Comparison of ENCODE assay signal across 8 cellular contexts in the genomic region with DNA sequence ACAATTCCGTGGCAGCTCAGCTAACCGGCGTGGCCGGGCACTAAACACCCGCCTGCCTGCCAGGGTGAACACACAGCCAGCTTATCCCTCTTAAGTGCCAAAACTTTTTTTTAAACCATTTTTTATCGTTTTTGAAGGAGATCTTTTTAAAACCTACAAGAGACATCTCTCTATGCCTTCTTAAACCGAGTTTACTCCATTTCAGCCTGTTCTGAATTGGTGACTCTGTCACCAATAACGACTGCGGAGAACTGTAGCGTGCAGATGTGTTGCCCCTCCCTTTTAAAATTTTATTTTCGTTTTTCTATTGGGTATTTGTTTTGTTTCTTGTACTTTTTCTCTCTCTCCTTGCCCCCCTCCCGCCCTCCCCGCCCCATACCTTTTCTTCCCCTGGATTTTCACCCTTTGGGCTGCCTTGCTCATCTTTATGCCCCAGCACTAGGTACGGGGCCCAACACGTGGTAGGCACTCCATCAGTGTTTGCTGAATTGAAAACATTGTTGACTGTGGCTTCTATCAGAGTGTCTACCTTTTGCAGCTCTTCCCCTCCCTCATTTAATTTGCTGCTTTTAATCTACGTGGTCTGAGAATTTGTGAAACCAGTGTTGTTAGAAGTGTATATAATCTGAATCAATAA. TPM values are rescaled to one million over a fixed set of nuclear protein-coding genes. Genes with fewer than 3 reads are reported as not detected.
DNase-seq lines count a peak whose midpoint lies in the region; FAIRE-seq and TF ChIP-seq lines count a peak whose summit lies in the region.

No MANE protein-coding gene starts in this region.

- no peak for TF ChIP-seq CTCF in keratinocyte (optimal IDR thresholded peaks at IDR 0.05 in 1 of 3, IDR thresholded peaks at IDR 0.05 in 1 of 3, conservative IDR thresholded peaks at IDR 0.05 in 1 of 3; ENCODE audit: extremely low read depth in 1 of 3, insufficient read depth in 2 of 3, low read length in 3 of 3)

- H3K9ac ChIP-seq in HUES64 (ENCODE audit: low read depth, low read length) (peak overlapping the region; percentile 93), keratinocyte (ENCODE audit: control insufficient read depth, extremely low read depth, insufficient read depth, low read length) (peak overlapping the region; percentile 88), stomach smooth muscle (ENCODE audit: low read length in 2 of 2) (peak overlapping the region; percentile 84 to 92)

- H3K9me3 ChIP-seq in HUES64 (ENCODE audit: insufficient read depth, low read depth, low read length) (no peaks in the 10 kb centered on the region), keratinocyte (ENCODE audit: control insufficient read depth, low read depth, low read length) (no peaks in the 10 kb centered on the region), stomach smooth muscle (ENCODE audit: control insufficient read depth in 2 of 2, low read length in 2 of 2) (no peaks in the 10 kb centered on the region)

- H3K79me2 ChIP-seq in keratinocyte (ENCODE audit: control insufficient read depth, insufficient read depth, low read length): peaks cover 19% of the 10 kb centered on the region

- H3K4me3 Mint-ChIP-seq in activated naive CD8-positive, alpha-beta T cell treated with anti-CD3 and anti-CD28 coated beads for 36 hours: peak overlapping the region; percentile 100

- H3K4me1 Mint-ChIP-seq in activated naive CD8-positive, alpha-beta T cell treated with anti-CD3 and anti-CD28 coated beads for 36 hours: peaks cover 38% of the 10 kb centered on the region

- H3K27me3 ChIP-seq in HUES64 (ENCODE audit: insufficient read depth, low read length): peaks cover 24% of the 10 kb centered on the region
- H3K27me3 ChIP-seq in keratinocyte (ENCODE audit: control insufficient read depth, extremely low read depth, insufficient read depth, low read length): no peaks in the 10 kb centered on the region
- H3K27me3 ChIP-seq in stomach smooth muscle (ENCODE audit: control insufficient read depth in 1 of 2, insufficient read depth in 2 of 2, low read length in 2 of 2): no peaks in the 10 kb centered on the region

- H3K36me3 ChIP-seq in HUES64 (ENCODE audit: insufficient read depth, low read length) (no peaks in the 10 kb centered on the region), keratinocyte (ENCODE audit: control insufficient read depth in 2 of 2, extremely low read depth in 1 of 2, insufficient read depth in 2 of 2, low read length in 2 of 2) (no peaks in the 10 kb centered on the region), stomach smooth muscle (ENCODE audit: control insufficient read depth in 2 of 2, insufficient read depth in 2 of 2, low read length in 2 of 2) (peaks cover 4% of the 10 kb centered on the region in 2 donors)

- H4K20me1 ChIP-seq in keratinocyte (ENCODE audit: control insufficient read depth, extremely low read depth, insufficient read depth, low read length): no peaks in the 10 kb centered on the region

- WGBS in HUES64: 4% methylated on average over 13 of the region's 16 CpGs

- H3K27ac ChIP-seq in HUES64 (ENCODE audit: low read depth, low read length) (no peak overlapping the region), keratinocyte (ENCODE audit: control insufficient read depth, insufficient read depth, low read length) (peak overlapping the region; percentile 76), stomach smooth muscle (ENCODE audit: low read length) (peak overlapping the region; percentile 87)

- H2AFZ ChIP-seq in keratinocyte (ENCODE audit: control insufficient read depth, low read length): no peak overlapping the region

- peak overlapping the region; percentile 97 for H3K27ac Mint-ChIP-seq in activated naive CD8-positive, alpha-beta T cell treated with anti-CD3 and anti-CD28 coated beads for 36 hours

- H3K4me3 ChIP-seq in HUES64 (ENCODE audit: low read length): peak overlapping the region; percentile 98
- H3K4me3 ChIP-seq in keratinocyte (ENCODE audit: control insufficient read depth in 2 of 3, extremely low read depth in 1 of 3, insufficient read depth in 2 of 3, low read depth in 1 of 3, low read length in 3 of 3): peak overlapping the region; percentile 61 to 73 (median 71)
- H3K4me3 ChIP-seq in stomach smooth muscle (ENCODE audit: low read length in 2 of 2): peak overlapping the region; percentile 91 to 97

- peaks cover 3% of the 10 kb centered on the region for H3K27me3 Mint-ChIP-seq in activated naive CD8-positive, alpha-beta T cell treated with anti-CD3 and anti-CD28 coated beads for 36 hours

- dilution Hi-C loops in keratinocyte (cut with MboI; ENCODE audit: extremely low pct_ligation_motif_present, low sequenced_read_pairs): no loop called here

- no peak for DNase-seq in activated naive CD8-positive, alpha-beta T cell treated with anti-CD3 and anti-CD28 coated beads for 36 hours
- DNase-seq in keratinocyte (ENCODE audit: low read depth, low spot score) (no peak), NCI-H1417 (lab: John Stamatoyannopoulos, UW) (no peak), NCI-H2227 (lab: John Stamatoyannopoulos, UW; ENCODE audit: unreplicated experiment) (no peak), OCI-M1 (lab: John Stamatoyannopoulos, UW) (no peak), NCI-H1694 (lab: John Stamatoyannopoulos, UW) (no peak)

- no peak for FAIRE-seq in keratinocyte (lab: Jason Lieb, UNC)

- peak overlapping the region; percentile 89 for H3K4me2 ChIP-seq in keratinocyte (ENCODE audit: control insufficient read depth, extremely low read depth, insufficient read depth, low read depth, low read length)

- peaks cover 34% of the 10 kb centered on the region for H3K36me3 Mint-ChIP-seq in activated naive CD8-positive, alpha-beta T cell treated with anti-CD3 and anti-CD28 coated beads for 36 hours

- no peaks in the 10 kb centered on the region for H3K9me1 ChIP-seq in keratinocyte (ENCODE audit: control insufficient read depth, extremely low read depth, insufficient read depth, low read length)

- no peaks in the 10 kb centered on the region for H3K9me3 Mint-ChIP-seq in activated naive CD8-positive, alpha-beta T cell treated with anti-CD3 and anti-CD28 coated beads for 36 hours

- H3K4me1 ChIP-seq in HUES64 (ENCODE audit: insufficient read depth, low read length): peaks cover 33% of the 10 kb centered on the region
- peaks cover 35% of the 10 kb centered on the region for H3K4me1 ChIP-seq in keratinocyte (ENCODE audit: control insufficient read depth, extremely low read depth, insufficient read depth, low read length)
- H3K4me1 ChIP-seq in stomach smooth muscle (ENCODE audit: control insufficient read depth, insufficient read depth, low read length): peaks cover 27% of the 10 kb centered on the region

RNA-seq across cellular contexts. Expression of a gene that starts 1.5 kb away (rescaled TPM):
- 37.7 TPM for polyA plus RNA-seq in HUES64 (2013, experiment 1 of 2)
- polyA plus RNA-seq in HUES64 (2013, experiment 2 of 2): 40.1 TPM
- 10 to 100 TPM; 23.3 to 24.5 TPM for total RNA-seq in activated naive CD8-positive, alpha-beta T cell treated with anti-CD3 and anti-CD28 coated beads for 36 hours
- 4.9 to 6.8 TPM (median 5.7 TPM) in 3 replicates for polyA plus RNA-seq in keratinocyte
- polyA plus RNA-seq in keratinocyte (2011; ENCODE audit: low read depth): 1.8 TPM
- polyA plus RNA-seq in keratinocyte (2011; cell fraction: cytosol; rRNA removed): 3.5 and 4.4 TPM in 2 replicates
- 6.5 and 6.8 TPM in 2 replicates for polyA plus RNA-seq in keratinocyte (2011; cell fraction: nucleus; rRNA removed)
- 3.7 and 5.9 TPM in 2 replicates for polyA plus RNA-seq in keratinocyte (2012; ENCODE audit: low replicate concordance)
- 3.6 to 5.8 TPM (median 3.7 TPM) in 3 replicates for polyA minus RNA-seq in keratinocyte
- 8.1 TPM for polyA minus RNA-seq in keratinocyte (2011; cell fraction: cytosol; rRNA and poly(A)+ RNA removed)
- 3.7 and 4.0 TPM in 2 replicates for polyA minus RNA-seq in keratinocyte (2011; cell fraction: nucleus; rRNA and poly(A)+ RNA removed)

RNA-seq across cellular contexts. Expression of a gene that starts 8.3 kb away (rescaled TPM):
- polyA plus RNA-seq in HUES64 (2013, experiment 1 of 2): 18.6 TPM
- polyA plus RNA-seq in HUES64 (2013, experiment 2 of 2): 25.0 TPM
- 1 to 10 TPM; 7.5 to 7.8 TPM for total RNA-seq in activated naive CD8-positive, alpha-beta T cell treated with anti-CD3 and anti-CD28 coated beads for 36 hours
- polyA plus RNA-seq in keratinocyte: 3.5 to 4.7 TPM (median 3.6 TPM) in 3 replicates
- 1.1 TPM for polyA plus RNA-seq in keratinocyte (2011; ENCODE audit: low read depth)
- 2.5 and 2.6 TPM in 2 replicates for polyA plus RNA-seq in keratinocyte (2011; cell fraction: cytosol; rRNA removed)
- polyA plus RNA-seq in keratinocyte (2011; cell fraction: nucleus; rRNA removed): 5.8 and 6.0 TPM in 2 replicates
- polyA plus RNA-seq in keratinocyte (2012; ENCODE audit: low replicate concordance): 1.8 and 2.2 TPM in 2 replicates
- 0.89 to 2.6 TPM (median 0.96 TPM) in 3 replicates for polyA minus RNA-seq in keratinocyte
- polyA minus RNA-seq in keratinocyte (2011; cell fraction: cytosol; rRNA and poly(A)+ RNA removed): 2.1 TPM
- polyA minus RNA-seq in keratinocyte (2011; cell fraction: nucleus; rRNA and poly(A)+ RNA removed): 1.3 and 1.7 TPM in 2 replicates

RNA-seq across cellular contexts. Expression of a gene that starts 26.5 kb away (rescaled TPM):
- polyA plus RNA-seq in HUES64 (2013, experiment 1 of 2): 35.8 TPM
- 40.8 TPM for polyA plus RNA-seq in HUES64 (2013, experiment 2 of 2)
- total RNA-seq in activated naive CD8-positive, alpha-beta T cell treated with anti-CD3 and anti-CD28 coated beads for 36 hours: 10 to 100 TPM; 13.1 to 13.3 TPM
- polyA plus RNA-seq in keratinocyte: 1.4 to 3.5 TPM (median 1.9 TPM) in 3 replicates
- polyA plus RNA-seq in keratinocyte (2011; ENCODE audit: low read depth): 0.54 TPM
- 1.7 and 3.5 TPM in 2 replicates for polyA plus RNA-seq in keratinocyte (2011; cell fraction: cytosol; rRNA removed)
- 5.4 and 7.0 TPM in 2 replicates for polyA plus RNA-seq in keratinocyte (2011; cell fraction: nucleus; rRNA removed)
- 3.0 and 8.8 TPM in 2 replicates for polyA plus RNA-seq in keratinocyte (2012; ENCODE audit: low replicate concordance)
- polyA minus RNA-seq in keratinocyte: 1.2 to 4.6 TPM (median 1.3 TPM) in 3 replicates
- 4.6 TPM for polyA minus RNA-seq in keratinocyte (2011; cell fraction: cytosol; rRNA and poly(A)+ RNA removed)
- polyA minus RNA-seq in keratinocyte (2011; cell fraction: nucleus; rRNA and poly(A)+ RNA removed): 1.7 and 2.2 TPM in 2 replicates

RNA-seq across cellular contexts. Expression of a gene that starts 41.3 kb away (rescaled TPM):
- not detected for polyA plus RNA-seq in HUES64 (2013, experiment 1 of 2)
- not detected for polyA plus RNA-seq in HUES64 (2013, experiment 2 of 2)
- not detected for total RNA-seq in activated naive CD8-positive, alpha-beta T cell treated with anti-CD3 and anti-CD28 coated beads for 36 hours
- not detected in 3 replicates for polyA plus RNA-seq in keratinocyte
- polyA plus RNA-seq in keratinocyte (2011; ENCODE audit: low read depth): not detected
- polyA plus RNA-seq in keratinocyte (2011; cell fraction: cytosol; rRNA removed): not detected in 2 replicates
- polyA plus RNA-seq in keratinocyte (2011; cell fraction: nucleus; rRNA removed): not detected in 2 replicates
- polyA plus RNA-seq in keratinocyte (2012; ENCODE audit: low replicate concordance): not detected in 2 replicates
- not detected in 3 replicates for polyA minus RNA-seq in keratinocyte
- polyA minus RNA-seq in keratinocyte (2011; cell fraction: cytosol; rRNA and poly(A)+ RNA removed): not detected
- not detected in 2 replicates for polyA minus RNA-seq in keratinocyte (2011; cell fraction: nucleus; rRNA and poly(A)+ RNA removed)

RNA-seq across cellular contexts. Expression of a gene that starts 48.0 kb away (rescaled TPM):
- 20.6 TPM for polyA plus RNA-seq in HUES64 (2013, experiment 1 of 2)
- polyA plus RNA-seq in HUES64 (2013, experiment 2 of 2): 23.5 TPM
- total RNA-seq in activated naive CD8-positive, alpha-beta T cell treated with anti-CD3 and anti-CD28 coated beads for 36 hours: 10 to 100 TPM; 11.2 to 12.6 TPM
- 10.4 to 29.0 TPM (median 14.0 TPM) in 3 replicates for polyA plus RNA-seq in keratinocyte
- polyA plus RNA-seq in keratinocyte (2011; ENCODE audit: low read depth): 2.3 TPM
- 12.5 and 32.8 TPM in 2 replicates for polyA plus RNA-seq in keratinocyte (2011; cell fraction: cytosol; rRNA removed)
- 15.1 and 26.5 TPM in 2 replicates for polyA plus RNA-seq in keratinocyte (2011; cell fraction: nucleus; rRNA removed)
- 10.6 and 21.1 TPM in 2 replicates for polyA plus RNA-seq in keratinocyte (2012; ENCODE audit: low replicate concordance)
- polyA minus RNA-seq in keratinocyte: 8.4 to 20.7 TPM (median 11.2 TPM) in 3 replicates
- polyA minus RNA-seq in keratinocyte (2011; cell fraction: cytosol; rRNA and poly(A)+ RNA removed): 18.6 TPM
- polyA minus RNA-seq in keratinocyte (2011; cell fraction: nucleus; rRNA and poly(A)+ RNA removed): 9.5 and 10.2 TPM in 2 replicates
